In genomic region chr14:68968721-68969120, GRCh38 we compare ENCODE assay signal across 10 cellular contexts. TPM values are rescaled to one million over a fixed set of nuclear protein-coding genes. Genes with fewer than 3 reads are reported as not detected.
DNase-seq lines count a peak whose midpoint lies in the region; ATAC-seq, FAIRE-seq and TF ChIP-seq lines count a peak whose summit lies in the region.
"Had no signal": no experiment of that assay in that cellular context is flagged by ENCODE, and none has a peak within 500 bp of the region (broad histone marks: within the 10 kb centered on the region; RNA-seq: fewer than 3 reads in every experiment).

No MANE protein-coding gene starts in this region.

- intact Hi-C loops in CD4-positive, alpha-beta memory T cell (cut with micrococcal nuclease) = loop anchor here (2.0 kb wide), 1 partner anchor 58 kb away; no protein-coding TSS in a partner anchor
- intact Hi-C loops in posterior vena cava (cut with DNase I) (no loop called here), ovary (cut with DNase I) (no loop called here)

- H3K27ac ChIP-seq in CD4-positive, alpha-beta memory T cell (ENCODE audit: low read depth, low read length) = peak overlapping the region; percentile 57
- peak overlapping the region; percentile 7 for H3K27ac ChIP-seq in duodenal mucosa (ENCODE audit: low read depth, low read length)
- H3K27ac ChIP-seq in ovary = no peak overlapping the region

- H3K9me3 Mint-ChIP-seq in CD4-positive, alpha-beta memory T cell = peaks cover 0 to 5% (median 0%) of the 10 kb centered on the region in 8 donors

- FAIRE-seq in H54 (lab: Jason Lieb, UNC) = no peak

- no peak for ATAC-seq in HG02763 (IDR thresholded peaks at IDR 0.05; ENCODE audit: unreplicated experiment)

- peaks cover 45 to 92% (median 64%) of the 10 kb centered on the region in 4 donors for H3K4me1 Mint-ChIP-seq in CD4-positive, alpha-beta memory T cell

- WGBS in ovary, 3 donors = 79 to 86% (median 82%) methylated on average over 4 of the region's 4 CpGs

- H3K4me3 ChIP-seq in CD4-positive, alpha-beta memory T cell (ENCODE audit: low read length in 2 of 2) = no peak overlapping the region
- no peak overlapping the region for H3K4me3 ChIP-seq in duodenal mucosa (ENCODE audit: low read depth in 1 of 2, low read length in 2 of 2)
- no peak overlapping the region for H3K4me3 ChIP-seq in ovary

- no peak for TF ChIP-seq CTCF in ovary (IDR thresholded peaks at IDR 0.05)

- H3K36me3 ChIP-seq in CD4-positive, alpha-beta memory T cell (ENCODE audit: insufficient read depth, low read length) = no peaks in the 10 kb centered on the region
- H3K36me3 ChIP-seq in duodenal mucosa (ENCODE audit: control insufficient read depth in 1 of 2, insufficient read depth in 2 of 2, low read length in 2 of 2) = peaks cover 0 to 3% of the 10 kb centered on the region in 2 donors
- H3K36me3 ChIP-seq in ovary = no peaks in the 10 kb centered on the region

- H3K27me3 Mint-ChIP-seq in CD4-positive, alpha-beta memory T cell = no peaks in the 10 kb centered on the region

- peaks cover 2 to 16% of the 10 kb centered on the region in 2 donors for H3K36me3 Mint-ChIP-seq in CD4-positive, alpha-beta memory T cell
- H3K36me3 Mint-ChIP-seq: naive B cell had no signal

- H3K27me3 ChIP-seq in CD4-positive, alpha-beta memory T cell (ENCODE audit: insufficient read depth, low read length) = no peaks in the 10 kb centered on the region
- H3K27me3 ChIP-seq in duodenal mucosa (ENCODE audit: control insufficient read depth in 1 of 2, insufficient read depth in 2 of 2, low read length in 2 of 2) (no peaks in the 10 kb centered on the region), ovary (no peaks in the 10 kb centered on the region)

- DNase-seq in CD4-positive, alpha-beta memory T cell = no peak
- DNase-seq in NCI-H524 treated with DMSO at 0.1 percent for 48 hours (lab: John Stamatoyannopoulos, UW) = peak; percentile 17
- peak; percentile 25 for DNase-seq in posterior vena cava (ENCODE audit: low spot score)
- DNase-seq in ovary = no peak
- DNase-seq in H54 (ENCODE audit: insufficient read length, low spot score) = no peak
- DNase-seq in NCI-H1417 (lab: John Stamatoyannopoulos, UW) = no peak
- DNase-seq: naive B cell, NCI-H2171 had no signal

- H3K4me3 Mint-ChIP-seq in CD4-positive, alpha-beta memory T cell = peak overlapping the region in 6 of 8 donors; percentile 15 to 89 (median 80)
- H3K4me3 Mint-ChIP-seq: naive B cell had no signal

- CTCF ChIA-PET in CD4-positive, alpha-beta memory T cell (lab: Charles Lee; ENCODE audit: partially characterized antibody) = interaction anchor here (0.9 to 3.6 kb wide), 9 partner anchors 9 to 124 kb away, joined by 3 to 16 read pairs (median 6); partner anchors contain the start of gene ACTN1

- H3K4me1 ChIP-seq in CD4-positive, alpha-beta memory T cell (ENCODE audit: insufficient read depth, low read length) = peaks cover 81% of the 10 kb centered on the region
- H3K4me1 ChIP-seq in duodenal mucosa (ENCODE audit: control insufficient read depth in 1 of 2, insufficient read depth in 2 of 2, low read length in 2 of 2) (peaks cover 57 to 70% of the 10 kb centered on the region in 2 donors), ovary (ENCODE audit: insufficient read depth) (peaks cover 45% of the 10 kb centered on the region)

- no peak for TF ChIP-seq EP300 in ovary (IDR thresholded peaks at IDR 0.05)

- H3K27ac Mint-ChIP-seq in CD4-positive, alpha-beta memory T cell = peak overlapping the region; percentile 96 to 99 (median 98)

- no peaks in the 10 kb centered on the region for H3K9me3 ChIP-seq in CD4-positive, alpha-beta memory T cell (ENCODE audit: control insufficient read depth in 1 of 2, low read length in 2 of 2)
- H3K9me3 ChIP-seq in duodenal mucosa (ENCODE audit: control insufficient read depth in 1 of 2, low read length in 2 of 2) = no peaks in the 10 kb centered on the region
- H3K9me3 ChIP-seq in ovary = no peaks in the 10 kb centered on the region

- no peak overlapping the region for H3K9ac ChIP-seq in duodenal mucosa (ENCODE audit: low read depth in 1 of 2, low read length in 2 of 2)

- TF ChIP-seq POLR2A in ovary (IDR thresholded peaks at IDR 0.05) (no peak), H54 (IDR thresholded peaks at IDR 0.05; ENCODE audit: low read depth, low read length) (no peak)

- POLR2A ChIA-PET in CD4-positive, alpha-beta memory T cell (lab: Charles Lee; ENCODE audit: partially characterized antibody) = interaction anchor here (0.6 to 5.5 kb wide), 11 partner anchors 8 to 1314 kb away, joined by 3 to 55 read pairs (median 4); no protein-coding TSS in a partner anchor

RNA-seq across cellular contexts. Expression of gene ACTN1, which starts 10.4 kb away (rescaled TPM):
- 10 to 100 TPM; 70.8 to 75.1 TPM for total RNA-seq in CD4-positive, alpha-beta memory T cell
- 10 to 100 TPM; 33.6 to 63.3 TPM for polyA plus RNA-seq in CD4-positive, alpha-beta memory T cell
- total RNA-seq in posterior vena cava (100 to 1,000 TPM; 665 to 826 TPM), ovary (100 to 1,000 TPM in 5 of 7 donors, 10 to 100 TPM in 2; 39.0 to 203 (median 138) TPM)
- 100 to 1,000 TPM in 1 of 2 donors, 10 to 100 TPM in 1; 60.3 to 178 TPM for polyA plus RNA-seq in ovary

Comparison
In these comparisons a context has a peak if more than half of its experiments do, and no peak if none do; other contexts are left out.
1. DNase-seq: peak in NCI-H524 treated with DMSO at 0.1 percent for 48 hours (single experiment) and posterior vena cava (single experiment); none in CD4-positive, alpha-beta memory T cell (0 of 5), ovary (0 of 5), H54 (single experiment) and NCI-H1417 (0 of 3).
2. H3K27ac ChIP-seq: peak in CD4-positive, alpha-beta memory T cell (single experiment) and duodenal mucosa (single experiment); none in ovary (0 of 2).